In the genomic region with DNA sequence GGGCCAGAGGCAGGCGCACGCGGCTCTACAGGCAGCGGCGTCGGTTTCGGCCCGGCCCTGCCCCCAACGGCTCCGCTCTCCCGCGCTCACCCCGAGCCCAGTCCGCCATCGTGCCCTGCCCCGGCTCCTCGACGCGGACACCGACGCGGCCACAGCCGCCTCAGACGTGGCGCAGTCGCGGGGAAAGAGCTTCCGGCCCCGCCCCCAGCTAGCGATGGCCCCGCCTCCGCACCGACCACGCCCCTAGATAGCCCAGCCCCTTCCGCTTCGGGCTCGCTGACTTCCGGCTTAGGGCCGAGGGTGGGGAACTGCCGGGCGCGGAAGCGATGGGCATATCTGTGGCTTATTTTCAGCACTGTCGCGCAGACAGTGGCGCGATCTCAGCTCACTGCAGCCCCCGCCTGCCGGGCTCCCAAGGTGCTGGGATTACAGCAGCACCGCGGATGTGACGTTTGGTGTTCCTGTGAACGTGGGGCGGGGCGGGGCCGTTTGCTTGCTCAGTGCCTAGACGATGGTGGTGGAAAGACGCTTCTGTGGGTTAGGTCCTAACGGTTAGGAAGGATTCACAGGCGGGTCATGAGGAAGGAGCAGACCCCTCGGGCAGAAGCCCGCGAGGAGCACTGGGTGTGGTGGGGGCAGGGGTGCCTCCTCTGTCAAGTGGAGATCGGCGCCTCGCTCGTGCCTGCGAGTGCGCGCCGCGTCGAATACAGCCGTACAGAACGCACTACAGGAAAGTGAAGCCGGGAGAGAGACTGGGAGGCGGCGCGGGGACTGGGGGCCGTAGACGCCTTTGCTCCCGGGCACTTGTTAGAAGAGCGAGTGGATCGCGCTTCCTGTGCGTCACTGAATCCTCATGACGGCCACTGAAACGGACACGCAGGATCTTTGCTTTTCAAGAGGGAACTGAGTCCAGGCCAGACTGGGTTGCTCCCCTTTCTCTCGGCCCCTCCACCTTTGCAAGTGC, we compare ENCODE assay signal across 1 cellular context.
TF ChIP-seq lines count a peak whose summit lies in the region.

A gene with protein sequence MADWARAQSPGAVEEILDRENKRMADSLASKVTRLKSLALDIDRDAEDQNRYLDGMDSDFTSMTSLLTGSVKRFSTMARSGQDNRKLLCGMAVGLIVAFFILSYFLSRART (minus strand): TSS at position 187 of the 964 bp plus-strand sequence. CDS start 78 bp downstream, at position 109.
A gene (plus strand): TSS at position 496 of the 964 bp plus-strand sequence. CDS start 1,147 bp downstream, outside the sequence.

TF ChIP-seq in GM12878, 131 proteins besides CTCF, POLR2A, EP300 and RAD21 (continued from another document and continues in another):
- TF ChIP-seq, protein P1, sequence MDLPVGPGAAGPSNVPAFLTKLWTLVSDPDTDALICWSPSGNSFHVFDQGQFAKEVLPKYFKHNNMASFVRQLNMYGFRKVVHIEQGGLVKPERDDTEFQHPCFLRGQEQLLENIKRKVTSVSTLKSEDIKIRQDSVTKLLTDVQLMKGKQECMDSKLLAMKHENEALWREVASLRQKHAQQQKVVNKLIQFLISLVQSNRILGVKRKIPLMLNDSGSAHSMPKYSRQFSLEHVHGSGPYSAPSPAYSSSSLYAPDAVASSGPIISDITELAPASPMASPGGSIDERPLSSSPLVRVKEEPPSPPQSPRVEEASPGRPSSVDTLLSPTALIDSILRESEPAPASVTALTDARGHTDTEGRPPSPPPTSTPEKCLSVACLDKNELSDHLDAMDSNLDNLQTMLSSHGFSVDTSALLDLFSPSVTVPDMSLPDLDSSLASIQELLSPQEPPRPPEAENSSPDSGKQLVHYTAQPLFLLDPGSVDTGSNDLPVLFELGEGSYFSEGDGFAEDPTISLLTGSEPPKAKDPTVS (IDR thresholded peaks at IDR 0.05; ENCODE audit: low read depth, low read length): no peak
- TF ChIP-seq TBL1XR1 (IDR thresholded peaks at IDR 0.05; ENCODE audit: low read depth, low read length) (peak; percentile 37; the same call in 1 of the 2 replicates), SMAD5 (IDR thresholded peaks at IDR 0.05; ENCODE audit: low read depth) (peak; percentile 89), ESRRA (IDR thresholded peaks at IDR 0.05; ENCODE audit: low read length) (peak; percentile 38; the same call in 1 of the 2 replicates), ZNF274 (IDR thresholded peaks at IDR 0.05; ENCODE audit: insufficient read depth, insufficient read length) (no peak), ZNF207 (IDR thresholded peaks at IDR 0.05; ENCODE audit: borderline replicate concordance) (peak; percentile 91), GABPA (IDR thresholded peaks at IDR 0.05; ENCODE audit: low read depth) (peak; percentile 90), KAT2A (conservative IDR thresholded peaks at IDR 0.05; ENCODE audit: control insufficient read depth, low read depth, low read length) (no peak), YY1 (IDR thresholded peaks at IDR 0.05; ENCODE audit: low read depth, low read length) (peak; percentile 26), SRF (IDR thresholded peaks at IDR 0.05; ENCODE audit: low read depth in 2 of 2, low read length in 2 of 2) (peak; percentile 47 to 70; a peak in 2 of 4 replicates), POU2F2 (IDR thresholded peaks at IDR 0.05; ENCODE audit: borderline replicate concordance, low read depth, low read length) (peak; percentile 42), ASH2L (IDR thresholded peaks at IDR 0.05; ENCODE audit: borderline replicate concordance, low read depth) (0 out of 2 replicates have a peak, but pooled peaks have one; percentile 70), YBX1 (IDR thresholded peaks at IDR 0.05) (no peak), SMAD1 (IDR thresholded peaks at IDR 0.05; ENCODE audit: low read depth, partially characterized antibody) (peak; percentile 72), EGR1 (IDR thresholded peaks at IDR 0.05; ENCODE audit: borderline replicate concordance in 1 of 2, low read depth in 2 of 2, low read length in 2 of 2) (peak in 1 of 2 experiments; percentile 33; a peak in 1 of 3 replicates), NRF1 (conservative IDR thresholded peaks at IDR 0.05; ENCODE audit: low read depth, low read length) (no peak), IKZF2 (IDR thresholded peaks at IDR 0.05) (no peak), ZNF384 (IDR thresholded peaks at IDR 0.05; ENCODE audit: borderline replicate concordance, low read depth, low read length) (peak; percentile 13; the same call in 1 of the 2 replicates), IKZF1 (conservative IDR thresholded peaks at IDR 0.05) (peak; percentile 54), RB1 (IDR thresholded peaks at IDR 0.05; ENCODE audit: borderline replicate concordance) (peak; percentile 70; the same call in 1 of the 2 replicates), POLR2AphosphoS5 (IDR thresholded peaks at IDR 0.05; ENCODE audit: low read length) (peak; percentile 97), SIX5 (IDR thresholded peaks at IDR 0.05; ENCODE audit: low read depth, low read length, severe bottlenecking) (peak; percentile 31), HDAC2 (IDR thresholded peaks at IDR 0.05) (0 out of 2 replicates have a peak, but pooled peaks have one; percentile 45), PML (IDR thresholded peaks at IDR 0.05; ENCODE audit: low read length) (peak; percentile 89), KLF5 (IDR thresholded peaks at IDR 0.05; ENCODE audit: partially characterized antibody) (peak; percentile 76), RFX5 (IDR thresholded peaks at IDR 0.05; ENCODE audit: low read depth, low read length) (peak; percentile 12; the same call in 1 of the 2 replicates), POLR2AphosphoS2 (IDR thresholded peaks at IDR 0.05; ENCODE audit: low read depth, low read length) (peak; percentile 94), BMI1 (IDR thresholded peaks at IDR 0.05; ENCODE audit: borderline replicate concordance) (no peak), BRCA1 (IDR thresholded peaks at IDR 0.05; ENCODE audit: low read depth, low read length) (no peak), SPI1 (IDR thresholded peaks at IDR 0.05; ENCODE audit: borderline replicate concordance, insufficient read depth, low read depth, low read length) (peak; percentile 65; the same call in 1 of the 2 replicates)
- TF ChIP-seq, protein P2, sequence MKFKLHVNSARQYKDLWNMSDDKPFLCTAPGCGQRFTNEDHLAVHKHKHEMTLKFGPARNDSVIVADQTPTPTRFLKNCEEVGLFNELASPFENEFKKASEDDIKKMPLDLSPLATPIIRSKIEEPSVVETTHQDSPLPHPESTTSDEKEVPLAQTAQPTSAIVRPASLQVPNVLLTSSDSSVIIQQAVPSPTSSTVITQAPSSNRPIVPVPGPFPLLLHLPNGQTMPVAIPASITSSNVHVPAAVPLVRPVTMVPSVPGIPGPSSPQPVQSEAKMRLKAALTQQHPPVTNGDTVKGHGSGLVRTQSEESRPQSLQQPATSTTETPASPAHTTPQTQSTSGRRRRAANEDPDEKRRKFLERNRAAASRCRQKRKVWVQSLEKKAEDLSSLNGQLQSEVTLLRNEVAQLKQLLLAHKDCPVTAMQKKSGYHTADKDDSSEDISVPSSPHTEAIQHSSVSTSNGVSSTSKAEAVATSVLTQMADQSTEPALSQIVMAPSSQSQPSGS (IDR thresholded peaks at IDR 0.05; ENCODE audit: low read length): no peak
- TF ChIP-seq, protein P3, sequence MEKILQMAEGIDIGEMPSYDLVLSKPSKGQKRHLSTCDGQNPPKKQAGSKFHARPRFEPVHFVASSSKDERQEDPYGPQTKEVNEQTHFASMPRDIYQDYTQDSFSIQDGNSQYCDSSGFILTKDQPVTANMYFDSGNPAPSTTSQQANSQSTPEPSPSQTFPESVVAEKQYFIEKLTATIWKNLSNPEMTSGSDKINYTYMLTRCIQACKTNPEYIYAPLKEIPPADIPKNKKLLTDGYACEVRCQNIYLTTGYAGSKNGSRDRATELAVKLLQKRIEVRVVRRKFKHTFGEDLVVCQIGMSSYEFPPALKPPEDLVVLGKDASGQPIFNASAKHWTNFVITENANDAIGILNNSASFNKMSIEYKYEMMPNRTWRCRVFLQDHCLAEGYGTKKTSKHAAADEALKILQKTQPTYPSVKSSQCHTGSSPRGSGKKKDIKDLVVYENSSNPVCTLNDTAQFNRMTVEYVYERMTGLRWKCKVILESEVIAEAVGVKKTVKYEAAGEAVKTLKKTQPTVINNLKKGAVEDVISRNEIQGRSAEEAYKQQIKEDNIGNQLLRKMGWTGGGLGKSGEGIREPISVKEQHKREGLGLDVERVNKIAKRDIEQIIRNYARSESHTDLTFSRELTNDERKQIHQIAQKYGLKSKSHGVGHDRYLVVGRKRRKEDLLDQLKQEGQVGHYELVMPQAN (conservative IDR thresholded peaks at IDR 0.05): peak; percentile 81
- TF ChIP-seq, protein P4, sequence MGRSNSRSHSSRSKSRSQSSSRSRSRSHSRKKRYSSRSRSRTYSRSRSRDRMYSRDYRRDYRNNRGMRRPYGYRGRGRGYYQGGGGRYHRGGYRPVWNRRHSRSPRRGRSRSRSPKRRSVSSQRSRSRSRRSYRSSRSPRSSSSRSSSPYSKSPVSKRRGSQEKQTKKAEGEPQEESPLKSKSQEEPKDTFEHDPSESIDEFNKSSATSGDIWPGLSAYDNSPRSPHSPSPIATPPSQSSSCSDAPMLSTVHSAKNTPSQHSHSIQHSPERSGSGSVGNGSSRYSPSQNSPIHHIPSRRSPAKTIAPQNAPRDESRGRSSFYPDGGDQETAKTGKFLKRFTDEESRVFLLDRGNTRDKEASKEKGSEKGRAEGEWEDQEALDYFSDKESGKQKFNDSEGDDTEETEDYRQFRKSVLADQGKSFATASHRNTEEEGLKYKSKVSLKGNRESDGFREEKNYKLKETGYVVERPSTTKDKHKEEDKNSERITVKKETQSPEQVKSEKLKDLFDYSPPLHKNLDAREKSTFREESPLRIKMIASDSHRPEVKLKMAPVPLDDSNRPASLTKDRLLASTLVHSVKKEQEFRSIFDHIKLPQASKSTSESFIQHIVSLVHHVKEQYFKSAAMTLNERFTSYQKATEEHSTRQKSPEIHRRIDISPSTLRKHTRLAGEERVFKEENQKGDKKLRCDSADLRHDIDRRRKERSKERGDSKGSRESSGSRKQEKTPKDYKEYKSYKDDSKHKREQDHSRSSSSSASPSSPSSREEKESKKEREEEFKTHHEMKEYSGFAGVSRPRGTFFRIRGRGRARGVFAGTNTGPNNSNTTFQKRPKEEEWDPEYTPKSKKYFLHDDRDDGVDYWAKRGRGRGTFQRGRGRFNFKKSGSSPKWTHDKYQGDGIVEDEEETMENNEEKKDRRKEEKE (IDR thresholded peaks at IDR 0.05): no peak
- TF ChIP-seq, protein P5, sequence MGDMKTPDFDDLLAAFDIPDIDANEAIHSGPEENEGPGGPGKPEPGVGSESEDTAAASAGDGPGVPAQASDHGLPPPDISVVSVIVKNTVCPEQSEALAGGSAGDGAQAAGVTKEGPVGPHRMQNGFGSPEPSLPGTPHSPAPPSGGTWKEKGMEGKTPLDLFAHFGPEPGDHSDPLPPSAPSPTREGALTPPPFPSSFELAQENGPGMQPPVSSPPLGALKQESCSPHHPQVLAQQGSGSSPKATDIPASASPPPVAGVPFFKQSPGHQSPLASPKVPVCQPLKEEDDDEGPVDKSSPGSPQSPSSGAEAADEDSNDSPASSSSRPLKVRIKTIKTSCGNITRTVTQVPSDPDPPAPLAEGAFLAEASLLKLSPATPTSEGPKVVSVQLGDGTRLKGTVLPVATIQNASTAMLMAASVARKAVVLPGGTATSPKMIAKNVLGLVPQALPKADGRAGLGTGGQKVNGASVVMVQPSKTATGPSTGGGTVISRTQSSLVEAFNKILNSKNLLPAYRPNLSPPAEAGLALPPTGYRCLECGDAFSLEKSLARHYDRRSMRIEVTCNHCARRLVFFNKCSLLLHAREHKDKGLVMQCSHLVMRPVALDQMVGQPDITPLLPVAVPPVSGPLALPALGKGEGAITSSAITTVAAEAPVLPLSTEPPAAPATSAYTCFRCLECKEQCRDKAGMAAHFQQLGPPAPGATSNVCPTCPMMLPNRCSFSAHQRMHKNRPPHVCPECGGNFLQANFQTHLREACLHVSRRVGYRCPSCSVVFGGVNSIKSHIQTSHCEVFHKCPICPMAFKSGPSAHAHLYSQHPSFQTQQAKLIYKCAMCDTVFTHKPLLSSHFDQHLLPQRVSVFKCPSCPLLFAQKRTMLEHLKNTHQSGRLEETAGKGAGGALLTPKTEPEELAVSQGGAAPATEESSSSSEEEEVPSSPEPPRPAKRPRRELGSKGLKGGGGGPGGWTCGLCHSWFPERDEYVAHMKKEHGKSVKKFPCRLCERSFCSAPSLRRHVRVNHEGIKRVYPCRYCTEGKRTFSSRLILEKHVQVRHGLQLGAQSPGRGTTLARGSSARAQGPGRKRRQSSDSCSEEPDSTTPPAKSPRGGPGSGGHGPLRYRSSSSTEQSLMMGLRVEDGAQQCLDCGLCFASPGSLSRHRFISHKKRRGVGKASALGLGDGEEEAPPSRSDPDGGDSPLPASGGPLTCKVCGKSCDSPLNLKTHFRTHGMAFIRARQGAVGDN (IDR thresholded peaks at IDR 0.05): peak; percentile 30; the same call in 1 of the 2 replicates
- TF ChIP-seq, protein P6, sequence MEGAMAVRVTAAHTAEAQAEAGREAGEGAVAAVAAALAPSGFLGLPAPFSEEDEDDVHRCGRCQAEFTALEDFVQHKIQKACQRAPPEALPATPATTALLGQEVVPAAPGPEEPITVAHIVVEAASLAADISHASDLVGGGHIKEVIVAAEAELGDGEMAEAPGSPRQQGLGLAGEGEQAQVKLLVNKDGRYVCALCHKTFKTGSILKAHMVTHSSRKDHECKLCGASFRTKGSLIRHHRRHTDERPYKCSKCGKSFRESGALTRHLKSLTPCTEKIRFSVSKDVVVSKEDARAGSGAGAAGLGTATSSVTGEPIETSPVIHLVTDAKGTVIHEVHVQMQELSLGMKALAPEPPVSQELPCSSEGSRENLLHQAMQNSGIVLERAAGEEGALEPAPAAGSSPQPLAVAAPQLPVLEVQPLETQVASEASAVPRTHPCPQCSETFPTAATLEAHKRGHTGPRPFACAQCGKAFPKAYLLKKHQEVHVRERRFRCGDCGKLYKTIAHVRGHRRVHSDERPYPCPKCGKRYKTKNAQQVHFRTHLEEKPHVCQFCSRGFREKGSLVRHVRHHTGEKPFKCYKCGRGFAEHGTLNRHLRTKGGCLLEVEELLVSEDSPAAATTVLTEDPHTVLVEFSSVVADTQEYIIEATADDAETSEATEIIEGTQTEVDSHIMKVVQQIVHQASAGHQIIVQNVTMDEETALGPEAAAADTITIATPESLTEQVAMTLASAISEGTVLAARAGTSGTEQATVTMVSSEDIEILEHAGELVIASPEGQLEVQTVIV (IDR thresholded peaks at IDR 0.05; ENCODE audit: borderline replicate concordance, partially characterized antibody): peak; percentile 99
- TF ChIP-seq, protein P7, sequence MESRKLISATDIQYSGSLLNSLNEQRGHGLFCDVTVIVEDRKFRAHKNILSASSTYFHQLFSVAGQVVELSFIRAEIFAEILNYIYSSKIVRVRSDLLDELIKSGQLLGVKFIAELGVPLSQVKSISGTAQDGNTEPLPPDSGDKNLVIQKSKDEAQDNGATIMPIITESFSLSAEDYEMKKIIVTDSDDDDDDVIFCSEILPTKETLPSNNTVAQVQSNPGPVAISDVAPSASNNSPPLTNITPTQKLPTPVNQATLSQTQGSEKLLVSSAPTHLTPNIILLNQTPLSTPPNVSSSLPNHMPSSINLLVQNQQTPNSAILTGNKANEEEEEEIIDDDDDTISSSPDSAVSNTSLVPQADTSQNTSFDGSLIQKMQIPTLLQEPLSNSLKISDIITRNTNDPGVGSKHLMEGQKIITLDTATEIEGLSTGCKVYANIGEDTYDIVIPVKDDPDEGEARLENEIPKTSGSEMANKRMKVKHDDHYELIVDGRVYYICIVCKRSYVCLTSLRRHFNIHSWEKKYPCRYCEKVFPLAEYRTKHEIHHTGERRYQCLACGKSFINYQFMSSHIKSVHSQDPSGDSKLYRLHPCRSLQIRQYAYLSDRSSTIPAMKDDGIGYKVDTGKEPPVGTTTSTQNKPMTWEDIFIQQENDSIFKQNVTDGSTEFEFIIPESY (IDR thresholded peaks at IDR 0.05): no peak
